ENCODE assay signal across 25 cellular contexts in genomic region chr2:120637847-120638246, GRCh38.
"Had no signal": no experiment of that assay in that cellular context is flagged by ENCODE, and none has a peak within 500 bp of the region (broad histone marks: within the 10 kb centered on the region; RNA-seq: fewer than 3 reads in every experiment).

No MANE protein-coding gene starts in this region.

- H3K36me3 ChIP-seq: heart right ventricle, left lung, ovary, right atrium auricular region, right lobe of liver, upper lobe of right lung had no signal

- H3K9me3 ChIP-seq: left lung, mucosa of descending colon, ovary, right atrium auricular region, right lobe of liver, upper lobe of right lung had no signal

- H3K27ac ChIP-seq: heart right ventricle, hepatocyte, left lung, ovary, right atrium auricular region, right lobe of liver, upper lobe of right lung had no signal

- H3K4me1 ChIP-seq: heart right ventricle, left lung, right atrium auricular region, right lobe of liver, upper lobe of right lung had no signal

- DNase-seq: heart right ventricle; kidney glomerular epithelial cell; left colon; left lung; mesendoderm; midbrain; mucosa of descending colon; naive thymus-derived CD4-positive, alpha-beta T cell; ovary; right lobe of liver; small intestine; stimulated activated CD4-positive, alpha-beta T cell treated with anti-CD3 and anti-CD28 coated beads, Interleukin-1b, Interleukin-23, amount 100 ng/mL, for 48 hours; stimulated activated CD4-positive, alpha-beta T cell treated with anti-CD3 and anti-CD28 coated beads, Interleukin-2, amount 100 ng/mL, for 48 hours; stimulated activated CD4-positive, alpha-beta T cell treated with anti-CD3 and anti-CD28 coated beads, Interleukin-4, amount 100 ng/mL, for 4 hours; stimulated activated CD8-positive, alpha-beta memory T cell treated with anti-CD3 and anti-CD28 coated beads, Interleukin-4, amount 100 ng/mL, for 48 hours; stimulated activated naive CD4-positive, alpha-beta T cell treated with Interleukin-2 at 50 U/mL for 16 hours; stimulated activated naive CD8-positive, alpha-beta T cell treated with anti-CD3 and anti-CD28 coated beads, Interleukin-15, amount 100 ng/mL, for 72 hours; substantia nigra; trophoblast cell; upper lobe of right lung had no signal

- ATAC-seq: heart right ventricle; left colon; left lung; mucosa of descending colon; naive thymus-derived CD4-positive, alpha-beta T cell; natural killer cell treated with Interleukin-12 subunit alpha and Interleukin-12 subunit beta and Interleukin-15 and Interleukin-18, amount 100 ng/mL, for 72 hours; right lobe of liver; stimulated activated memory B cell treated with anti-CD40 and anti-IgM and Interleukin-4, amounts not matched to agents 10 μg/mL and 1 μg/mL and 100 μg/mL, for 72 hours; stimulated activated naive CD8-positive, alpha-beta T cell treated with anti-CD3 and anti-CD28 coated beads, Interleukin-15, amount 100 ng/mL, for 72 hours; upper lobe of right lung had no signal

- H3K4me3 ChIP-seq: heart right ventricle, hepatocyte, left lung, lung, mucosa of descending colon, ovary, right atrium auricular region, right lobe of liver, upper lobe of right lung had no signal

- H3K27me3 ChIP-seq: hepatocyte, left lung, ovary, right atrium auricular region, right lobe of liver, upper lobe of right lung had no signal
